11 cellular contexts compared by ENCODE assay signal in genomic region chr22:37195921-37196320, GRCh38. TPM values are rescaled to one million over a fixed set of nuclear protein-coding genes. Genes with fewer than 3 reads are reported as not detected.
DNase-seq lines count a peak whose midpoint lies in the region; ATAC-seq and TF ChIP-seq lines count a peak whose summit lies in the region.
"Had no signal": no experiment of that assay in that cellular context is flagged by ENCODE, and none has a peak within 500 bp of the region (broad histone marks: within the 10 kb centered on the region; RNA-seq: fewer than 3 reads in every experiment).

No MANE protein-coding gene starts in this region.

- no peak overlapping the region for H3K4me3 Mint-ChIP-seq in activated naive CD4-positive, alpha-beta T cell treated with anti-CD3 and anti-CD28 coated beads for 36 hours
- H3K4me3 Mint-ChIP-seq in activated naive CD4-positive, alpha-beta T cell treated with anti-CD3 and anti-CD28 coated beads, Interleukin-2, amount 10 ng/mL, durations not matched to agents 7 days and 5 days: no peak overlapping the region
- H3K4me3 Mint-ChIP-seq in brain: no peak overlapping the region

- H3K4me3 ChIP-seq in lower lobe of right lung (no peak overlapping the region), transverse colon (no peak overlapping the region)

- TF ChIP-seq POLR2A in transverse colon (IDR thresholded peaks at IDR 0.05): no peak

- TF ChIP-seq CTCF in brain (conservative IDR thresholded peaks at IDR 0.05): no peak
- TF ChIP-seq CTCF in lower lobe of right lung (IDR thresholded peaks at IDR 0.05): no peak
- no peak for TF ChIP-seq CTCF in transverse colon (IDR thresholded peaks at IDR 0.05)

- WGBS in transverse colon (ENCODE audit: low coverage in 1 of 2), 2 donors: 71% methylated on average over 4 of the region's 4 CpGs; no CpG with 5 or more reads in 1 of the 2 donors

- H3K36me3 ChIP-seq in lower lobe of right lung (no peaks in the 10 kb centered on the region), transverse colon (no peaks in the 10 kb centered on the region)

- ATAC-seq in lower lobe of right lung (no peak), GM18502 (IDR thresholded peaks at IDR 0.05; ENCODE audit: poor library complexity, unreplicated experiment) (no peak)

- peaks cover 10% of the 10 kb centered on the region for H3K36me3 Mint-ChIP-seq in activated naive CD4-positive, alpha-beta T cell treated with anti-CD3 and anti-CD28 coated beads for 36 hours (ENCODE audit: low read depth)
- peaks cover 4% of the 10 kb centered on the region for H3K36me3 Mint-ChIP-seq in activated naive CD4-positive, alpha-beta T cell treated with anti-CD3 and anti-CD28 coated beads, Interleukin-2, amount 10 ng/mL, durations not matched to agents 7 days and 5 days
- peaks cover under 1% of the 10 kb centered on the region for H3K36me3 Mint-ChIP-seq in brain

- peaks cover 51% of the 10 kb centered on the region for H3K4me1 Mint-ChIP-seq in activated naive CD4-positive, alpha-beta T cell treated with anti-CD3 and anti-CD28 coated beads for 36 hours (ENCODE audit: low read depth)
- H3K4me1 Mint-ChIP-seq in activated naive CD4-positive, alpha-beta T cell treated with anti-CD3 and anti-CD28 coated beads, Interleukin-2, amount 10 ng/mL, durations not matched to agents 7 days and 5 days: peaks cover 63% of the 10 kb centered on the region
- H3K4me1 Mint-ChIP-seq in brain: peaks cover 34% of the 10 kb centered on the region

- no peaks in the 10 kb centered on the region for H3K27me3 ChIP-seq in lower lobe of right lung (ENCODE audit: low read depth)
- no peaks in the 10 kb centered on the region for H3K27me3 ChIP-seq in transverse colon

- no peaks in the 10 kb centered on the region for H3K9me3 Mint-ChIP-seq in activated naive CD4-positive, alpha-beta T cell treated with anti-CD3 and anti-CD28 coated beads for 36 hours
- no peaks in the 10 kb centered on the region for H3K9me3 Mint-ChIP-seq in activated naive CD4-positive, alpha-beta T cell treated with anti-CD3 and anti-CD28 coated beads, Interleukin-2, amount 10 ng/mL, durations not matched to agents 7 days and 5 days
- H3K9me3 Mint-ChIP-seq in brain: peaks cover 0 to 13% (median 0%) of the 10 kb centered on the region in 5 experiments

- H3K4me1 ChIP-seq in lower lobe of right lung: peaks cover 51% of the 10 kb centered on the region
- H3K4me1 ChIP-seq in transverse colon: peaks cover 21 to 65% (median 52%) of the 10 kb centered on the region in 4 donors

- TF ChIP-seq EP300 in transverse colon (IDR thresholded peaks at IDR 0.05; ENCODE audit: low read depth): no peak

- H3K9me3 ChIP-seq in lower lobe of right lung (no peaks in the 10 kb centered on the region), transverse colon (no peaks in the 10 kb centered on the region)

- intact Hi-C loops in activated naive CD4-positive, alpha-beta T cell treated with anti-CD3 and anti-CD28 coated beads for 36 hours (cut with micrococcal nuclease): loop anchor here (5.0 kb wide), 1 partner anchor 49 kb away; the partner anchor contains the start of gene IL2RB
- intact Hi-C loops in lower lobe of right lung (cut with DNase I) (no loop called here), transverse colon (cut with DNase I; ENCODE audit: low total_unique reads) (no loop called here)

- in situ Hi-C loops in transverse colon (cut with MboI; ENCODE audit: low pct_ligation_motif_present in 1 of 4, low pct_unique_long_range_greater_than_20kb in 1 of 4, low sequenced_read_pairs in 3 of 4): no loop called here

- CTCF ChIA-PET in activated naive CD4-positive, alpha-beta T cell treated with anti-CD3 and anti-CD28 coated beads for 36 hours (lab: Charles Lee): interaction anchor here (1.5 to 4.8 kb wide), 3 partner anchors 30 to 116 kb away, joined by 5 to 39 read pairs (median 27); no protein-coding TSS in a partner anchor
- CTCF ChIA-PET in activated naive CD4-positive, alpha-beta T cell treated with anti-CD3 and anti-CD28 coated beads, Interleukin-2, amount 10 ng/mL, durations not matched to agents 7 days and 5 days (lab: Charles Lee): no interaction called here

- H3K27ac ChIP-seq in lower lobe of right lung (peak overlapping the region; percentile 91), transverse colon (peak overlapping the region; percentile 94 to 100 (median 96))

- DNase-seq in activated naive CD4-positive, alpha-beta T cell treated with anti-CD3 and anti-CD28 coated beads for 36 hours: no peak
- DNase-seq in activated naive CD4-positive, alpha-beta T cell treated with anti-CD3 and anti-CD28 coated beads, Interleukin-2, amount 10 ng/mL, durations not matched to agents 7 days and 5 days: no peak
- DNase-seq in lower lobe of right lung (no peak), transverse colon (no peak), superior temporal gyrus (ENCODE audit: extremely low spot score) (no peak), NCI-H1092 (lab: John Stamatoyannopoulos, UW) (no peak)
- DNase-seq: central memory CD4-positive, alpha-beta T cell; NCI-H2171; stimulated activated CD4-positive, alpha-beta T cell treated with anti-CD3 and anti-CD28 coated beads, Interleukin-4, amount 100 ng/mL, for 24 hours had no signal

- no peaks in the 10 kb centered on the region for H3K27me3 Mint-ChIP-seq in activated naive CD4-positive, alpha-beta T cell treated with anti-CD3 and anti-CD28 coated beads for 36 hours (ENCODE audit: low read depth)
- no peaks in the 10 kb centered on the region for H3K27me3 Mint-ChIP-seq in activated naive CD4-positive, alpha-beta T cell treated with anti-CD3 and anti-CD28 coated beads, Interleukin-2, amount 10 ng/mL, durations not matched to agents 7 days and 5 days
- no peaks in the 10 kb centered on the region for H3K27me3 Mint-ChIP-seq in brain

- peak overlapping the region; percentile 25 for H3K27ac Mint-ChIP-seq in activated naive CD4-positive, alpha-beta T cell treated with anti-CD3 and anti-CD28 coated beads for 36 hours
- H3K27ac Mint-ChIP-seq in activated naive CD4-positive, alpha-beta T cell treated with anti-CD3 and anti-CD28 coated beads, Interleukin-2, amount 10 ng/mL, durations not matched to agents 7 days and 5 days: no peak overlapping the region
- H3K27ac Mint-ChIP-seq in brain: peak overlapping the region; percentile 9 to 98 (median 59)

RNA-seq across cellular contexts. Expression of gene C1QTNF6, which starts 7.9 kb away (rescaled TPM):
- total RNA-seq in activated naive CD4-positive, alpha-beta T cell treated with anti-CD3 and anti-CD28 coated beads for 36 hours: 10 to 100 TPM; 13.4 to 13.6 TPM
- polyA plus RNA-seq in brain (ENCODE audit: insufficient read depth, low read depth, low replicate concordance): 4.9 TPM
- total RNA-seq in lower lobe of right lung (5.3 TPM), transverse colon (10 to 100 TPM in 1 of 4 donors, 1 to 10 TPM in 3; 1.4 to 68.8 (median 7.5) TPM)

RNA-seq across cellular contexts. Expression of gene SSTR3, which starts 16.4 kb away (rescaled TPM):
- total RNA-seq in activated naive CD4-positive, alpha-beta T cell treated with anti-CD3 and anti-CD28 coated beads for 36 hours: 10 to 100 TPM; 28.1 to 28.6 TPM
- polyA plus RNA-seq in brain (ENCODE audit: insufficient read depth, low read depth, low replicate concordance): 1.6 TPM
- total RNA-seq in lower lobe of right lung: not detected
- total RNA-seq in transverse colon: under 1 TPM in 2 of 4 donors, not detected in 2; 0.16 to 0.41 TPM

RNA-seq across cellular contexts. Expression of gene IL2RB, which starts 46.2 kb away (rescaled TPM):
- 100 to 1,000 TPM; 126 to 134 TPM for total RNA-seq in activated naive CD4-positive, alpha-beta T cell treated with anti-CD3 and anti-CD28 coated beads for 36 hours
- 1.2 TPM for polyA plus RNA-seq in brain (ENCODE audit: insufficient read depth, low read depth, low replicate concordance)
- total RNA-seq in lower lobe of right lung (10.2 TPM), transverse colon (1 to 10 TPM; 1.1 to 3.4 (median 2.6) TPM)

RNA-seq across cellular contexts. Expression of gene RAC2, which starts 48.1 kb away (rescaled TPM):
- 100 to 1,000 TPM; 728 to 759 TPM for total RNA-seq in activated naive CD4-positive, alpha-beta T cell treated with anti-CD3 and anti-CD28 coated beads for 36 hours
- polyA plus RNA-seq in brain (ENCODE audit: insufficient read depth, low read depth, low replicate concordance): 3.3 TPM
- 111 TPM for total RNA-seq in lower lobe of right lung
- total RNA-seq in transverse colon: 10 to 100 TPM in 3 of 4 donors, 1 to 10 TPM in 1; 5.2 to 36.3 (median 24.0) TPM

Comparison
In these comparisons a context has a peak if more than half of its experiments do, and no peak if none do; other contexts are left out.
1. RNA of gene SSTR3, which starts 16.4 kb away (total RNA-seq): 28.1 to 28.6 TPM in activated naive CD4-positive, alpha-beta T cell treated with anti-CD3 and anti-CD28 coated beads for 36 hours; 0.16 to 0.41 TPM in transverse colon and not detected in lower lobe of right lung (single experiment); every median in the first group is over 10 times any median in the second.
2. RNA of gene IL2RB, which starts 46.2 kb away (total RNA-seq): 126 to 134 TPM in activated naive CD4-positive, alpha-beta T cell treated with anti-CD3 and anti-CD28 coated beads for 36 hours; 10.2 TPM in lower lobe of right lung (single experiment) and 1.1 to 3.4 TPM in transverse colon; every median in the first group is over 10 times any median in the second.